Comparison of ENCODE assay signal across 8 cellular contexts in genomic region chr1:203025721-203026665, GRCh38. TPM values are rescaled to one million over a fixed set of nuclear protein-coding genes. Genes with fewer than 3 reads are reported as not detected.
DNase-seq lines count a peak whose midpoint lies in the region; ATAC-seq and TF ChIP-seq lines count a peak whose summit lies in the region.

Gene PPFIA4, plus strand, starts transcription at chr1:203026491. Its CDS starts 12,518 bp downstream, at chr1:203039009.

- no TSS peak for BruUV-seq in Calu3 (replicated peaks; lab: Mats Ljungman, UMichigan)

- CTCF ChIA-PET in Calu3 (lab: Charles Lee), result interaction anchor here (0.6 to 1.3 kb wide), 4 partner anchors 13 to 243 kb away, joined by 3 to 5 read pairs (median 4); no protein-coding TSS in a partner anchor

- H3K36me3 Mint-ChIP-seq in Calu3 (ENCODE audit: insufficient read depth, unreplicated experiment), result peaks cover 23% of the 10 kb centered on the region
- peaks cover 43% of the 10 kb centered on the region for H3K36me3 Mint-ChIP-seq in activated T-helper 2 cell treated with anti-CD3 and anti-CD28 coated beads, Interferon-gamma antibody, Interleukin-2, Interleukin-4, amounts not matched to agents 10 μg/mL and 5 μg/mL and 100 μg/mL, durations not matched to agents 14 hours and 24 hours and 36 hours (ENCODE audit: low read depth)
- peaks cover 18% of the 10 kb centered on the region for H3K36me3 Mint-ChIP-seq in natural killer cell treated with Interleukin-12 subunit alpha and Interleukin-12 subunit beta and Interleukin-15 and Interleukin-18, amount 100 ng/mL, for 72 hours
- peaks cover 17 to 27% of the 10 kb centered on the region in 2 donors for H3K36me3 Mint-ChIP-seq in stimulated activated naive B cell treated with anti-CD40 and anti-IgM and Interleukin-4, amounts not matched to agents 10 μg/mL and 1 μg/mL and 100 μg/mL, for 72 hours

- H3K27ac Mint-ChIP-seq in Calu3 (ENCODE audit: unreplicated experiment), result peak within 1 kb of the TSS; percentile 19
- peak within 1 kb of the TSS; percentile 72 for H3K27ac Mint-ChIP-seq in activated T-helper 2 cell treated with anti-CD3 and anti-CD28 coated beads, Interferon-gamma antibody, Interleukin-2, Interleukin-4, amounts not matched to agents 10 μg/mL and 5 μg/mL and 100 μg/mL, durations not matched to agents 14 hours and 24 hours and 36 hours
- peak within 1 kb of the TSS; percentile 57 to 82 for H3K27ac Mint-ChIP-seq in natural killer cell treated with Interleukin-12 subunit alpha and Interleukin-12 subunit beta and Interleukin-15 and Interleukin-18, amount 100 ng/mL, for 72 hours
- peak within 1 kb of the TSS; percentile 78 for H3K27ac Mint-ChIP-seq in stimulated activated naive B cell treated with anti-CD40 and anti-IgM and Interleukin-4, amounts not matched to agents 10 μg/mL and 1 μg/mL and 100 μg/mL, for 72 hours

- intact Hi-C loops in Calu3 (cut with micrococcal nuclease; ENCODE audit: unreplicated experiment), result no loop called here
- intact Hi-C loops in activated T-helper 2 cell treated with anti-CD3 and anti-CD28 coated beads, Interferon-gamma antibody, Interleukin-2, Interleukin-4, amounts not matched to agents 10 μg/mL and 5 μg/mL and 100 μg/mL, durations not matched to agents 14 hours and 24 hours and 36 hours (cut with micrococcal nuclease), result loop anchor here (1.0 kb wide), 2 partner anchors 68 to 137 kb away; partner anchors contain the start of genes ADIPOR1 and RABIF

- DNase-seq in Calu3, result peak; percentile 94
- DNase-seq in Kasumi-1 (lab: John Stamatoyannopoulos, UW), result peak; percentile 63 to 69
- DNase-seq in RPMI7951 (ENCODE audit: low read depth), result peak; percentile 82
- DNase-seq in activated T-helper 2 cell treated with anti-CD3 and anti-CD28 coated beads, Interferon-gamma antibody, Interleukin-2, Interleukin-4, amounts not matched to agents 10 μg/mL and 5 μg/mL and 100 μg/mL, durations not matched to agents 14 hours and 24 hours and 36 hours (ENCODE audit: low spot score), result peak; percentile 87
- peak; percentile 84 for DNase-seq in fibroblast of pulmonary artery (ENCODE audit: low read depth)
- peak; percentile 91 for DNase-seq in natural killer cell treated with Interleukin-12 subunit alpha and Interleukin-12 subunit beta and Interleukin-15 and Interleukin-18, amount 100 ng/mL, for 72 hours (ENCODE audit: low spot score)
- DNase-seq in stimulated activated naive B cell treated with anti-CD40 and anti-IgM and Interleukin-4, amounts not matched to agents 10 μg/mL and 1 μg/mL and 100 μg/mL, for 72 hours, result peak; percentile 84

- peak within 1 kb of the TSS; percentile 53 for H3K4me3 Mint-ChIP-seq in Calu3 (ENCODE audit: low read depth, unreplicated experiment)
- H3K4me3 Mint-ChIP-seq in activated T-helper 2 cell treated with anti-CD3 and anti-CD28 coated beads, Interferon-gamma antibody, Interleukin-2, Interleukin-4, amounts not matched to agents 10 μg/mL and 5 μg/mL and 100 μg/mL, durations not matched to agents 14 hours and 24 hours and 36 hours (ENCODE audit: low read depth), result peak within 1 kb of the TSS; percentile 82
- H3K4me3 Mint-ChIP-seq in natural killer cell treated with Interleukin-12 subunit alpha and Interleukin-12 subunit beta and Interleukin-15 and Interleukin-18, amount 100 ng/mL, for 72 hours, result peak within 1 kb of the TSS; percentile 72
- peak within 1 kb of the TSS; percentile 70 to 72 for H3K4me3 Mint-ChIP-seq in stimulated activated naive B cell treated with anti-CD40 and anti-IgM and Interleukin-4, amounts not matched to agents 10 μg/mL and 1 μg/mL and 100 μg/mL, for 72 hours

- peaks cover 11% of the 10 kb centered on the region for H3K4me1 Mint-ChIP-seq in Calu3 (ENCODE audit: low read depth, unreplicated experiment)
- peaks cover 22% of the 10 kb centered on the region for H3K4me1 Mint-ChIP-seq in activated T-helper 2 cell treated with anti-CD3 and anti-CD28 coated beads, Interferon-gamma antibody, Interleukin-2, Interleukin-4, amounts not matched to agents 10 μg/mL and 5 μg/mL and 100 μg/mL, durations not matched to agents 14 hours and 24 hours and 36 hours (ENCODE audit: low read depth)
- peaks cover 7 to 16% of the 10 kb centered on the region in 2 donors for H3K4me1 Mint-ChIP-seq in natural killer cell treated with Interleukin-12 subunit alpha and Interleukin-12 subunit beta and Interleukin-15 and Interleukin-18, amount 100 ng/mL, for 72 hours (ENCODE audit: low read depth in 2 of 2)
- H3K4me1 Mint-ChIP-seq in stimulated activated naive B cell treated with anti-CD40 and anti-IgM and Interleukin-4, amounts not matched to agents 10 μg/mL and 1 μg/mL and 100 μg/mL, for 72 hours, result peaks cover 4 to 5% of the 10 kb centered on the region in 2 donors

- peaks cover 34% of the 10 kb centered on the region for H3K27me3 Mint-ChIP-seq in Calu3 (ENCODE audit: unreplicated experiment)
- H3K27me3 Mint-ChIP-seq in activated T-helper 2 cell treated with anti-CD3 and anti-CD28 coated beads, Interferon-gamma antibody, Interleukin-2, Interleukin-4, amounts not matched to agents 10 μg/mL and 5 μg/mL and 100 μg/mL, durations not matched to agents 14 hours and 24 hours and 36 hours (ENCODE audit: low read depth), result no peaks in the 10 kb centered on the region
- H3K27me3 Mint-ChIP-seq in natural killer cell treated with Interleukin-12 subunit alpha and Interleukin-12 subunit beta and Interleukin-15 and Interleukin-18, amount 100 ng/mL, for 72 hours, result peaks cover 8% of the 10 kb centered on the region in 2 donors
- peaks cover 4 to 10% of the 10 kb centered on the region in 2 donors for H3K27me3 Mint-ChIP-seq in stimulated activated naive B cell treated with anti-CD40 and anti-IgM and Interleukin-4, amounts not matched to agents 10 μg/mL and 1 μg/mL and 100 μg/mL, for 72 hours

- H3K4me3 ChIP-seq in fibroblast of pulmonary artery (replicated peaks; ENCODE audit: low read depth, low read length), result peak within 1 kb of the TSS; percentile 65

- peak; percentile 72 for ATAC-seq in GM21619 (IDR thresholded peaks at IDR 0.05; ENCODE audit: unreplicated experiment)
- peak; percentile 95 to 97 for ATAC-seq in natural killer cell treated with Interleukin-12 subunit alpha and Interleukin-12 subunit beta and Interleukin-15 and Interleukin-18, amount 100 ng/mL, for 72 hours
- ATAC-seq in stimulated activated naive B cell treated with anti-CD40 and anti-IgM and Interleukin-4, amounts not matched to agents 10 μg/mL and 1 μg/mL and 100 μg/mL, for 72 hours (replicated peaks), result peak; percentile 92 to 95

- TF ChIP-seq CTCF in Calu3 (IDR thresholded peaks at IDR 0.05; ENCODE audit: unreplicated experiment) (no peak), fibroblast of pulmonary artery (IDR thresholded peaks at IDR 0.05; ENCODE audit: low read length, missing control alignments) (no peak)

- no peaks in the 10 kb centered on the region for H3K9me3 Mint-ChIP-seq in Calu3 (ENCODE audit: low read depth, unreplicated experiment)
- H3K9me3 Mint-ChIP-seq in activated T-helper 2 cell treated with anti-CD3 and anti-CD28 coated beads, Interferon-gamma antibody, Interleukin-2, Interleukin-4, amounts not matched to agents 10 μg/mL and 5 μg/mL and 100 μg/mL, durations not matched to agents 14 hours and 24 hours and 36 hours, result peaks cover 8% of the 10 kb centered on the region
- H3K9me3 Mint-ChIP-seq in natural killer cell treated with Interleukin-12 subunit alpha and Interleukin-12 subunit beta and Interleukin-15 and Interleukin-18, amount 100 ng/mL, for 72 hours, result peaks cover 5% of the 10 kb centered on the region
- peaks cover 3 to 8% of the 10 kb centered on the region in 2 donors for H3K9me3 Mint-ChIP-seq in stimulated activated naive B cell treated with anti-CD40 and anti-IgM and Interleukin-4, amounts not matched to agents 10 μg/mL and 1 μg/mL and 100 μg/mL, for 72 hours

RNA-seq across cellular contexts. Expression of gene PPFIA4, which starts in this region (rescaled TPM):
- 0.12 and 0.83 TPM in 2 replicates for total RNA-seq in Calu3 (2022)
- 2.4 and 4.5 TPM in 2 replicates for total RNA-seq in RPMI7951 (2014; rRNA removed; shearing (Covaris generic))
- total RNA-seq in activated T-helper 2 cell treated with anti-CD3 and anti-CD28 coated beads, Interferon-gamma antibody, Interleukin-2, Interleukin-4, amounts not matched to agents 10 μg/mL and 5 μg/mL and 100 μg/mL, durations not matched to agents 14 hours and 24 hours and 36 hours, result 33.4 and 35.1 TPM in 2 replicates
- 10 to 100 TPM; 19.6 to 44.7 TPM for total RNA-seq in natural killer cell treated with Interleukin-12 subunit alpha and Interleukin-12 subunit beta and Interleukin-15 and Interleukin-18, amount 100 ng/mL, for 72 hours

Comparison
In these comparisons a context has a peak if more than half of its experiments do, and no peak if none do; other contexts are left out.
1. Peak in every context shown above with its lines: DNase-seq, ATAC-seq and H3K4me3 ChIP-seq.
2. Peak in DNase-seq in Calu3; RNA of the gene not detected or under 1 TPM.
3. H3K27ac Mint-ChIP-seq: peak in every context shown above with its lines; median percentile 78 in stimulated activated naive B cell treated with anti-CD40 and anti-IgM and Interleukin-4, amounts not matched to agents 10 μg/mL and 1 μg/mL and 100 μg/mL, for 72 hours; 72 in activated T-helper 2 cell treated with anti-CD3 and anti-CD28 coated beads, Interferon-gamma antibody, Interleukin-2, Interleukin-4, amounts not matched to agents 10 μg/mL and 5 μg/mL and 100 μg/mL, durations not matched to agents 14 hours and 24 hours and 36 hours; 70 in natural killer cell treated with Interleukin-12 subunit alpha and Interleukin-12 subunit beta and Interleukin-15 and Interleukin-18, amount 100 ng/mL, for 72 hours; 19 in Calu3.